Comparison of ENCODE assay signal across 12 cellular contexts in the genomic region with DNA sequence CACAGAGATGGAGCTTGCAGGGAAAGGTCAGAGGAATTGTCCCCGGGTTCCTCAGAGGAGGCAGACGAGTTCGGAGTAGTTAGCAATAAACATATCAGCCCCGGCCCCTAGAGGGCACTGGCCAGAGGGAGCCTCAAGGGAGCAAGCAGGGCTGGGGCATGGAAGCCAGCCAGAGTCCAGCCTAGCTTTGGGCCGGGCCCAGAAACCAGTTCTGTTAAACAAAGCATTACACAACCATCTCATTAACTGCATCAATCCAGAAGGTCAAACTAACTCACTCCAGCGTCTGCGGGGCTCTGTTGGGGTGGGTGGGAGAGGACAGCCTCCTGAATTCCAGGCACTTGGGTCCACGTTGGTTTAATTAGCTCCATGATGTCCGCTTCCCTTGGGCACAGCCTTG. TPM values are rescaled to one million over a fixed set of nuclear protein-coding genes. Genes with fewer than 3 reads are reported as not detected.
DNase-seq lines count a peak whose midpoint lies in the region; TF ChIP-seq lines count a peak whose summit lies in the region.
"Had no signal": no experiment of that assay in that cellular context is flagged by ENCODE, and none has a peak within 500 bp of the region (broad histone marks: within the 10 kb centered on the region; RNA-seq: fewer than 3 reads in every experiment).

No MANE protein-coding gene starts in this region.

- peak; percentile 6 for DNase-seq in stimulated activated CD4-positive, alpha-beta T cell treated with anti-CD3 and anti-CD28 coated beads, Interleukin-4, amount 100 ng/mL, for 1 hour
- no peak for DNase-seq in stimulated activated CD4-positive, alpha-beta T cell treated with anti-CD3 and anti-CD28 coated beads, Interleukin-12 subunit alpha, Interleukin-12 subunit beta, amount 100 ng/mL, for 4 hours
- DNase-seq in foreskin melanocyte (no peak), NCI-H1694 treated with DMSO at 0.1 percent for 48 hours (lab: John Stamatoyannopoulos, UW) (no peak), G401 (ENCODE audit: low spot score) (no peak), NCI-H1105 (lab: John Stamatoyannopoulos, UW) (no peak)
- DNase-seq: activated B cell treated with CpG ODN at 0.5 μM for 24 hours, KBM-7 had no signal

- H3K27me3 ChIP-seq in liver (ENCODE audit: control insufficient read depth in 4 of 4, insufficient read depth in 4 of 4, low read length in 3 of 4) = no peaks in the 10 kb centered on the region

- 21% methylated on average over 9 of the region's 9 CpGs for WGBS in liver

- H3K27me3 Mint-ChIP-seq in brain = peaks cover 18% of the 10 kb centered on the region

- peaks cover 2 to 12% (median 6%) of the 10 kb centered on the region in 4 donors for H3K4me1 ChIP-seq in liver (ENCODE audit: control insufficient read depth in 4 of 4, insufficient read depth in 4 of 4, low read length in 3 of 4)
- H3K4me1 ChIP-seq: HAP-1 had no signal

- peaks cover 0 to 6% (median 0%) of the 10 kb centered on the region in 5 experiments for H3K9me3 Mint-ChIP-seq in brain
- H3K9me3 Mint-ChIP-seq: activated B cell treated with CpG ODN at 0.5 μM for 24 hours had no signal

- TF ChIP-seq RAD21 in liver (IDR thresholded peaks at IDR 0.05) = peak; percentile 73 to 84

- H3K4me3 ChIP-seq in liver (ENCODE audit: low read depth in 1 of 3, low read length in 3 of 3) = no peak overlapping the region
- H3K4me3 ChIP-seq: HAP-1 had no signal

- no peaks in the 10 kb centered on the region for H3K36me3 ChIP-seq in liver (ENCODE audit: control insufficient read depth in 4 of 4, insufficient read depth in 3 of 4, low read depth in 1 of 4, low read length in 3 of 4)
- H3K36me3 ChIP-seq: HAP-1 had no signal

- no peak overlapping the region for H3K9ac ChIP-seq in liver (ENCODE audit: low read depth in 1 of 2, low read length in 2 of 2)

- H3K36me3 Mint-ChIP-seq in brain = no peaks in the 10 kb centered on the region

- H3K9me3 ChIP-seq in liver (ENCODE audit: control insufficient read depth in 4 of 4, low read length in 3 of 4) = no peaks in the 10 kb centered on the region

- peaks cover 38% of the 10 kb centered on the region for H3K4me1 Mint-ChIP-seq in brain
- H3K4me1 Mint-ChIP-seq: activated B cell treated with CpG ODN at 0.5 μM for 24 hours had no signal

- TF ChIP-seq CTCF in brain (conservative IDR thresholded peaks at IDR 0.05) (peak in 1 of 2 experiments; percentile 12), liver (IDR thresholded peaks at IDR 0.05; ENCODE audit: low read depth, low read length, missing input control) (peak; percentile 65)

- in situ Hi-C loops in G401 (cut with HindIII; ENCODE audit: low sequenced_read_pairs) = no loop called here

- H3K4me3 Mint-ChIP-seq in brain = no peak overlapping the region
- H3K4me3 Mint-ChIP-seq: activated B cell treated with CpG ODN at 0.5 μM for 24 hours had no signal

- peak overlapping the region in 3 of 5 experiments; percentile 25 to 83 (median 41) for H3K27ac Mint-ChIP-seq in brain
- H3K27ac Mint-ChIP-seq: activated B cell treated with CpG ODN at 0.5 μM for 24 hours had no signal

- no peak overlapping the region for H3K27ac ChIP-seq in liver (ENCODE audit: low read depth in 1 of 2, low read length in 2 of 2)

TF ChIP-seq in liver, 16 proteins besides CTCF, POLR2A, EP300 and RAD21:
- TF ChIP-seq SP1 (IDR thresholded peaks at IDR 0.05) (peak; percentile 54), REST (IDR thresholded peaks at IDR 0.05) (peak; percentile 41), YY1 (IDR thresholded peaks at IDR 0.05) (no peak), RXRA (IDR thresholded peaks at IDR 0.05) (peak; percentile 66 to 72), NR2F2 (IDR thresholded peaks at IDR 0.05) (no peak), GABPA (IDR thresholded peaks at IDR 0.05 in 1 of 2, conservative IDR thresholded peaks at IDR 0.05 in 1 of 2) (no peak), HNF4A (conservative IDR thresholded peaks at IDR 0.05) (peak; percentile 70)
- TF ChIP-seq, protein P1, sequence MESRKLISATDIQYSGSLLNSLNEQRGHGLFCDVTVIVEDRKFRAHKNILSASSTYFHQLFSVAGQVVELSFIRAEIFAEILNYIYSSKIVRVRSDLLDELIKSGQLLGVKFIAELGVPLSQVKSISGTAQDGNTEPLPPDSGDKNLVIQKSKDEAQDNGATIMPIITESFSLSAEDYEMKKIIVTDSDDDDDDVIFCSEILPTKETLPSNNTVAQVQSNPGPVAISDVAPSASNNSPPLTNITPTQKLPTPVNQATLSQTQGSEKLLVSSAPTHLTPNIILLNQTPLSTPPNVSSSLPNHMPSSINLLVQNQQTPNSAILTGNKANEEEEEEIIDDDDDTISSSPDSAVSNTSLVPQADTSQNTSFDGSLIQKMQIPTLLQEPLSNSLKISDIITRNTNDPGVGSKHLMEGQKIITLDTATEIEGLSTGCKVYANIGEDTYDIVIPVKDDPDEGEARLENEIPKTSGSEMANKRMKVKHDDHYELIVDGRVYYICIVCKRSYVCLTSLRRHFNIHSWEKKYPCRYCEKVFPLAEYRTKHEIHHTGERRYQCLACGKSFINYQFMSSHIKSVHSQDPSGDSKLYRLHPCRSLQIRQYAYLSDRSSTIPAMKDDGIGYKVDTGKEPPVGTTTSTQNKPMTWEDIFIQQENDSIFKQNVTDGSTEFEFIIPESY (IDR thresholded peaks at IDR 0.05) = peak; percentile 57
TF ChIP-seq in liver: peak in this region for 5.

RNA-seq across cellular contexts. Expression of gene IREB2, which starts 41.0 kb away (rescaled TPM):
- polyA plus RNA-seq in brain (ENCODE audit: insufficient read depth, low read depth, low replicate concordance) (12.5 TPM), liver (1 to 10 TPM; 7.0 to 8.9 TPM)
- 10 to 100 TPM; 25.2 to 51.4 TPM for total RNA-seq in liver
- total RNA-seq in G401 (2014; rRNA removed; shearing (Covaris generic)) = 19.2 and 23.8 TPM in 2 replicates

RNA-seq across cellular contexts. Expression of gene CRABP1, which starts 56.8 kb away (rescaled TPM):
- polyA plus RNA-seq in brain (ENCODE audit: insufficient read depth, low read depth, low replicate concordance) = 118 TPM
- total RNA-seq in liver = not detected
- polyA plus RNA-seq in liver = not detected
- total RNA-seq in G401 (2014; rRNA removed; shearing (Covaris generic)) = not detected in 2 replicates
- total RNA-seq: activated B cell treated with CpG ODN at 0.5 μM for 24 hours, lung microvascular endothelial cell had no signal
